Comparison of ENCODE assay signal across 5 cellular contexts in the genomic region with DNA sequence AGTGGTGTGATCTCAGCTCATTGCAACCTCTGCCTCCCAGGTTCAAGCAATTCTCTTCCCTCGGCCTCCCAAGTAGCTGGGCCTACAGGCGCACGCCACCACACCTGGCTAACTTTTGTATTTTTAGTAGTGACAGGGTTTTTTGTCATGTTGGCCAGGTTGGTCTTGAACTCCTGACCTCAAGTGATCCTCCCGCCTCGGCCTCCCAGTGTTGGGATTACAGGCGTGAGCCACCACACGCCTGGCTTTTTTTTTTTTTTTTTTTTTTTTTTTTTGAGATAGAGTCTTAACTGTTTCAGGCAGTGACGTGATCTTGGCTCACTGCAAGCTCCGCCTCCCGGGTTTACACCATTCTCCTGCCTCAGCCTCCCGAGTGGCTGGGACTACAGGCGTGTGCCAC. TPM values are rescaled to one million over a fixed set of nuclear protein-coding genes. Genes with fewer than 3 reads are reported as not detected.
A peak's percentile ranks its signal among the peaks of the same experiment; 100 is the strongest.
DNase-seq lines count a peak whose midpoint lies in the region; ATAC-seq, FAIRE-seq and TF ChIP-seq lines count a peak whose summit lies in the region.
"Not testable (repeated sequence)": the region's sequence is repeated elsewhere in the genome, so short reads cannot be mapped to it uniquely, and the experiment has no call there.
"Had no signal": no experiment of that assay in that cellular context is flagged by ENCODE, and none has a peak within 500 bp of the region (broad histone marks: within the 10 kb centered on the region; RNA-seq: fewer than 3 reads in every experiment).

No MANE protein-coding gene starts in this region.

- H3K36me3 ChIP-seq in Peyer's patch (peaks cover 0 to 19% (median 0%) of the 10 kb centered on the region in 3 donors), K562 (ENCODE audit: control insufficient read depth, insufficient read depth, low read length) (peaks cover 80% of the 10 kb centered on the region), HepG2 (replicated peaks in 1 of 2; ENCODE audit: control insufficient read depth in 1 of 2, insufficient read depth in 2 of 2, low read length in 2 of 2) (peaks cover 16 to 43% of the 10 kb centered on the region in 2 experiments; a peak in 4 of 5 replicates), trophoblast cell (ENCODE audit: control insufficient read depth in 1 of 2, insufficient read depth in 2 of 2, low read length in 2 of 2) (peaks cover 10 to 12% of the 10 kb centered on the region in 2 experiments)

- not testable (repeated sequence) for H2BK5ac ChIP-seq in trophoblast cell (ENCODE audit: low read depth, low read length, poor library complexity)

- TF ChIP-seq POLR2A in Peyer's patch (IDR thresholded peaks at IDR 0.05); K562 (conservative IDR thresholded peaks at IDR 0.05); HepG2 (IDR thresholded peaks at IDR 0.05; ENCODE audit: insufficient read depth in 1 of 2, low read depth in 2 of 2, low read length in 2 of 2): not testable (repeated sequence)

- H2AK5ac ChIP-seq in trophoblast cell (ENCODE audit: low read length): not testable (repeated sequence)

- POLR2A ChIA-PET in K562 (lab: Yijun Ruan, JAX): interaction anchor here (0.7 to 64.4 kb wide), 3 partner anchors 12 to 44 kb away, joined by 3 to 1556 read pairs (median 1556); partner anchors contain the start of genes AIFM3, CRKL and LZTR1
- POLR2A ChIA-PET in HepG2 (lab: Yijun Ruan, JAX): not testable (repeated sequence)

- TF ChIP-seq CTCF in Peyer's patch (IDR thresholded peaks at IDR 0.05); K562 (IDR thresholded peaks at IDR 0.05 in 2 of 3, conservative IDR thresholded peaks at IDR 0.05 in 1 of 3; ENCODE audit: insufficient read depth in 2 of 3, low read depth in 1 of 3, low read length in 3 of 3); HepG2 (CRISPR knock-in tag; IDR thresholded peaks at IDR 0.05): not testable (repeated sequence)

- H3K27ac ChIP-seq in Peyer's patch; K562 (ENCODE audit: extremely low read depth, low read depth, low read length); HepG2 (ENCODE audit: extremely low read length, insufficient read depth, low read length); trophoblast cell (ENCODE audit: low read depth, low read length): not testable (repeated sequence)

- H3K79me1 ChIP-seq in trophoblast cell (ENCODE audit: low read length): not testable (repeated sequence)

- not testable (repeated sequence) for TF ChIP-seq RAD21 in K562 (CRISPR knock-in tag; conservative IDR thresholded peaks at IDR 0.05 in 1 of 2, IDR thresholded peaks at IDR 0.05 in 1 of 2); HepG2 (CRISPR knock-in tag; IDR thresholded peaks at IDR 0.05)

- H3K9ac ChIP-seq in K562 (ENCODE audit: insufficient read depth in 1 of 2, low read depth in 2 of 2, low read length in 2 of 2); HepG2 (ENCODE audit: insufficient read depth, low read depth, low read length); trophoblast cell (ENCODE audit: low read length): not testable (repeated sequence)

- peaks cover 13% of the 10 kb centered on the region for H3K9me1 ChIP-seq in K562 (ENCODE audit: control insufficient read depth, insufficient read depth, low read length)

- TF ChIP-seq EP300 in K562 (IDR thresholded peaks at IDR 0.05; ENCODE audit: low read length); HepG2 (IDR thresholded peaks at IDR 0.05; ENCODE audit: low read depth in 2 of 2, low read length in 2 of 2); HepG2 (CRISPR knock-in tag; IDR thresholded peaks at IDR 0.05; ENCODE audit: borderline replicate concordance): not testable (repeated sequence)

- DNase-seq in Peyer's patch: peak in 2 of 3 donors; percentile 4 to 33
- DNase-seq in K562 (ENCODE audit: extremely low read depth in 1 of 4, low spot score in 3 of 4); HepG2 (ENCODE audit: low spot score); trophoblast cell: not testable (repeated sequence)

- in situ Hi-C loops in K562 (cut with MboI); HepG2 (cut with HindIII; ENCODE audit: extremely low pct_ligation_motif_present, low pct_unique_long_range_greater_than_20kb): not testable (repeated sequence)

- not testable (repeated sequence) for H3K27me3 ChIP-seq in Peyer's patch; K562 (ENCODE audit: control insufficient read depth in 2 of 2, insufficient read depth in 2 of 2, low read length in 2 of 2); HepG2 (ENCODE audit: control insufficient read depth in 1 of 2, insufficient read depth in 2 of 2, low read length in 2 of 2); trophoblast cell (ENCODE audit: insufficient read depth, low read length)

- H3K79me2 ChIP-seq in K562 (ENCODE audit: control insufficient read depth, insufficient read depth, low read length) (peaks cover 99% of the 10 kb centered on the region), HepG2 (ENCODE audit: insufficient read depth, low read length) (peaks cover 93% of the 10 kb centered on the region), trophoblast cell (ENCODE audit: control insufficient read depth, insufficient read depth, low read length, poor library complexity) (peaks cover 34% of the 10 kb centered on the region)

- H4K20me1 ChIP-seq in K562 (replicated peaks; ENCODE audit: control insufficient read depth, insufficient read depth, low read length) (peaks cover 74% of the 10 kb centered on the region), HepG2 (ENCODE audit: insufficient read depth, low read length) (peaks cover 92% of the 10 kb centered on the region)

- not testable (repeated sequence) for H2BK12ac ChIP-seq in trophoblast cell (ENCODE audit: low read length)

- H3K4me1 ChIP-seq in Peyer's patch (peaks cover 0 to 32% (median 2%) of the 10 kb centered on the region in 4 donors), K562 (replicated peaks in 1 of 2; ENCODE audit: control insufficient read depth in 2 of 2, insufficient read depth in 2 of 2, low read length in 2 of 2) (peaks cover 9 to 12% of the 10 kb centered on the region in 2 experiments; a peak in 4 of 5 replicates), HepG2 (ENCODE audit: insufficient read depth, low read length) (peaks cover 69% of the 10 kb centered on the region)
- H3K4me1 ChIP-seq in trophoblast cell (ENCODE audit: control insufficient read depth in 1 of 2, insufficient read depth in 2 of 2, low read length in 2 of 2): not testable (repeated sequence)

- not testable (repeated sequence) for H3K4me3 ChIP-seq in Peyer's patch; K562; HepG2 (replicated peaks in 1 of 3; ENCODE audit: insufficient read depth in 1 of 3, low read depth in 2 of 3, low read length in 3 of 3); trophoblast cell (ENCODE audit: low read depth, low read length)

- WGBS in K562 (ENCODE audit: insufficient coverage, low coverage, missing lambda C conversion rate): 90% methylated on average over 12 of the region's 12 CpGs
- 95% methylated on average over 12 of the region's 12 CpGs for WGBS in HepG2 (ENCODE audit: low lambda C conversion rate)
- WGBS in trophoblast cell (ENCODE audit: extremely low coverage, insufficient coverage, insufficient read length): no CpG with 5 or more reads among the region's 12 CpGs

- intact Hi-C loops in K562 (cut with micrococcal nuclease): loop anchor here (5.0 kb wide), 1 partner anchor 52 kb away; the partner anchor contains the start of gene LZTR1
- intact Hi-C loops in HepG2 (cut with micrococcal nuclease; ENCODE audit: unreplicated experiment): not testable (repeated sequence)

- not testable (repeated sequence) for ATAC-seq in K562, HepG2

- not testable (repeated sequence) for H2BK120ac ChIP-seq in trophoblast cell (ENCODE audit: insufficient read depth, low read length, poor library complexity)

- H3K18ac ChIP-seq in trophoblast cell (ENCODE audit: low read length): not testable (repeated sequence)

- BruUV-seq in K562 (replicated peaks; lab: Mats Ljungman, UMichigan); HepG2 (replicated peaks; lab: Mats Ljungman, UMichigan): not testable (repeated sequence)

- not testable (repeated sequence) for FAIRE-seq in K562 (lab: Jason Lieb, UNC); HepG2 (lab: Jason Lieb, UNC)

- not testable (repeated sequence) for H4K91ac ChIP-seq in trophoblast cell (ENCODE audit: low read depth, low read length)

- not testable (repeated sequence) for H3K9me3 ChIP-seq in Peyer's patch; K562 (replicated peaks; ENCODE audit: control insufficient read depth, insufficient read depth, low read depth, low read length); HepG2 (ENCODE audit: low read length); trophoblast cell (ENCODE audit: insufficient read depth, low read depth, low read length)

- H3K23ac ChIP-seq in trophoblast cell (ENCODE audit: low read length): not testable (repeated sequence)

- not testable (repeated sequence) for H3K4me2 ChIP-seq in K562 (ENCODE audit: insufficient read depth, low read length); HepG2 (ENCODE audit: low read depth, low read length); trophoblast cell (ENCODE audit: low read length)

- CTCF ChIA-PET in K562 (lab: Yijun Ruan, JAX; ENCODE audit: low intra/inter-chr PET ratio); HepG2 (lab: Yijun Ruan, JAX; ENCODE audit: low intra/inter-chr PET ratio, low total read pairs): not testable (repeated sequence)

- not testable (repeated sequence) for H4K8ac ChIP-seq in trophoblast cell (ENCODE audit: low read depth, low read length)

- H3K4ac ChIP-seq in trophoblast cell (ENCODE audit: low read depth, low read length): peak overlapping the region; percentile 9

- H4K12ac ChIP-seq in trophoblast cell (ENCODE audit: low read depth, low read length): not testable (repeated sequence)

- H3K14ac ChIP-seq in trophoblast cell (ENCODE audit: low read length): not testable (repeated sequence)

- not testable (repeated sequence) for H2AFZ ChIP-seq in K562 (ENCODE audit: low read depth, low read length); HepG2 (ENCODE audit: low read length); trophoblast cell (ENCODE audit: insufficient read depth, low read length, poor library complexity)

RNA-seq across cellular contexts. Expression of gene CRKL, which starts 13.2 kb away (rescaled TPM):
- total RNA-seq in Peyer's patch (10 to 100 TPM; 39.6 to 58.8 (median 58.2) TPM), K562 (2014; rRNA removed) (105 and 144 TPM in 2 replicates), K562 (2014; rRNA removed; fragmentation: Illumina TruSeq; extraction: Trizol) (138 and 141 TPM in 2 replicates), K562 (2015; rRNA removed; fragmentation: Illumina TruSeq; extraction: Trizol) (124 and 128 TPM in 2 replicates), K562 (2021) (263 and 267 TPM in 2 replicates), HepG2 (2016; rRNA removed; fragmentation: Illumina TruSeq; extraction: Trizol) (60.6 and 75.5 TPM in 2 replicates)
- 251 and 271 TPM in 2 replicates for total RNA-seq in K562 (2011; cell fraction: chromatin; rRNA removed; ENCODE audit: low replicate concordance)
- 179 and 190 TPM in 2 replicates for total RNA-seq in K562 (2011; cell fraction: nucleolus; rRNA removed)
- total RNA-seq in K562 (2011; cell fraction: nucleoplasm; rRNA removed): 236 and 257 TPM in 2 replicates
- polyA plus RNA-seq in K562 (2011; rRNA removed) (135 and 196 TPM in 2 replicates), K562 (2014; fragmentation: Illumina TruSeq; extraction: Trizol) (144 and 156 TPM in 2 replicates), K562 (2014; fragmentation: Nextera tagmentation; extraction: Ambion mirVana) (100 to 1,000 TPM; 100 to 105 TPM), K562 (2014; rRNA removed) (114 and 124 TPM in 2 replicates), HepG2 (2011; rRNA removed) (35.0 and 37.4 TPM in 2 replicates)
- 111 and 189 TPM in 2 replicates for polyA plus RNA-seq in K562 (2011; cell fraction: cytosol; rRNA removed)
- 90.3 and 116 TPM in 2 replicates for polyA plus RNA-seq in K562 (2011; cell fraction: nucleus; rRNA removed)
- polyA plus RNA-seq in K562 (2012): 90.4 and 122 TPM in 2 replicates
- polyA minus RNA-seq in K562 (2011; rRNA and poly(A)+ RNA removed): 219 and 267 TPM in 2 replicates
- 166 and 232 TPM in 2 replicates for polyA minus RNA-seq in K562 (2011; cell fraction: cytosol; rRNA and poly(A)+ RNA removed)
- 39.9 and 84.6 TPM in 2 replicates for polyA minus RNA-seq in K562 (2011; cell fraction: nucleus; rRNA and poly(A)+ RNA removed)
- 31.3 and 33.5 TPM in 2 replicates for total RNA-seq in HepG2 (2016; cell fraction: cytosol; rRNA removed; fragmentation: Illumina TruSeq; extraction: Trizol; ENCODE audit: low read depth)
- 61.8 and 67.5 TPM in 2 replicates for total RNA-seq in HepG2 (2016; cell fraction: insoluble cytoplasmic fraction; rRNA removed; fragmentation: Illumina TruSeq; extraction: Trizol)
- total RNA-seq in HepG2 (2016; cell fraction: membrane; rRNA removed; fragmentation: Illumina TruSeq; extraction: Trizol): 27.3 and 27.5 TPM in 2 replicates
- 33.6 and 40.5 TPM in 2 replicates for total RNA-seq in HepG2 (2016; cell fraction: nucleus; rRNA removed; fragmentation: Illumina TruSeq; extraction: Trizol)
- polyA plus RNA-seq in HepG2 (2011; cell fraction: cytosol; rRNA removed): 27.9 and 33.2 TPM in 2 replicates
- 28.4 and 33.0 TPM in 2 replicates for polyA plus RNA-seq in HepG2 (2011; cell fraction: nucleus; rRNA removed)
- polyA plus RNA-seq in HepG2 (2012): 35.2 and 35.3 TPM in 2 replicates
- 1.8 and 2.0 TPM in 2 replicates for polyA plus RNA-seq in HepG2 (2016; cell fraction: cytosol; fragmentation: Illumina TruSeq; extraction: Trizol; ENCODE audit: low read depth)
- 51.7 and 54.5 TPM in 2 replicates for polyA plus RNA-seq in HepG2 (2016; cell fraction: insoluble cytoplasmic fraction; fragmentation: Illumina TruSeq; extraction: Trizol; ENCODE audit: low read depth)
- polyA plus RNA-seq in HepG2 (2016; cell fraction: membrane; fragmentation: Illumina TruSeq; extraction: Trizol; ENCODE audit: low read depth): 8.2 and 8.3 TPM in 2 replicates
- polyA plus RNA-seq in HepG2 (2016; cell fraction: nucleus; fragmentation: Illumina TruSeq; extraction: Trizol; ENCODE audit: insufficient read depth, low read depth): 43.1 and 45.5 TPM in 2 replicates
- 24.4 and 79.1 TPM in 2 replicates for polyA minus RNA-seq in HepG2 (2011; rRNA and poly(A)+ RNA removed; ENCODE audit: low replicate concordance)
- polyA minus RNA-seq in HepG2 (2011; cell fraction: cytosol; rRNA and poly(A)+ RNA removed): 48.4 and 52.7 TPM in 2 replicates
- 20.6 and 30.0 TPM in 2 replicates for polyA minus RNA-seq in HepG2 (2011; cell fraction: nucleus; rRNA and poly(A)+ RNA removed)
- 43.3 and 44.5 TPM in 2 replicates for polyA plus RNA-seq in trophoblast cell (2013)

RNA-seq across cellular contexts. Expression of gene AIFM3, which starts 36.6 kb away (rescaled TPM):
- total RNA-seq in Peyer's patch (10 to 100 TPM in 3 of 4 donors, 1 to 10 TPM in 1; 9.5 to 21.9 (median 11.7) TPM), K562 (2014; rRNA removed) (0.14 TPM in 1 of 2 replicates, not detected in the other), K562 (2014; rRNA removed; fragmentation: Illumina TruSeq; extraction: Trizol) (0.10 TPM in 1 of 2 replicates, not detected in the other), K562 (2015; rRNA removed; fragmentation: Illumina TruSeq; extraction: Trizol) (0.07 TPM in 1 of 2 replicates, not detected in the other), K562 (2021) (0.20 and 0.56 TPM in 2 replicates), HepG2 (2016; rRNA removed; fragmentation: Illumina TruSeq; extraction: Trizol) (11.0 and 15.3 TPM in 2 replicates)
- 0.14 and 1.4 TPM in 2 replicates for total RNA-seq in K562 (2011; cell fraction: chromatin; rRNA removed; ENCODE audit: low replicate concordance)
- total RNA-seq in K562 (2011; cell fraction: nucleolus; rRNA removed): 0.33 and 1.2 TPM in 2 replicates
- total RNA-seq in K562 (2011; cell fraction: nucleoplasm; rRNA removed): 0.53 and 0.81 TPM in 2 replicates
- polyA plus RNA-seq in K562 (2011; rRNA removed) (0.04 and 0.08 TPM in 2 replicates), K562 (2014; fragmentation: Illumina TruSeq; extraction: Trizol) (0.06 TPM in 1 of 2 replicates, not detected in the other), K562 (2014; fragmentation: Nextera tagmentation; extraction: Ambion mirVana) (under 1 TPM; 0.03 to 0.06 TPM), K562 (2014; rRNA removed) (0.15 TPM in 1 of 2 replicates, not detected in the other), HepG2 (2011; rRNA removed) (9.0 and 12.0 TPM in 2 replicates)
- polyA plus RNA-seq in K562 (2011; cell fraction: cytosol; rRNA removed): 0.06 TPM in 1 of 2 replicates, not detected in the other
- 0.80 and 0.87 TPM in 2 replicates for polyA plus RNA-seq in K562 (2011; cell fraction: nucleus; rRNA removed)
- 0.27 and 0.50 TPM in 2 replicates for polyA plus RNA-seq in K562 (2012)
- polyA minus RNA-seq in K562 (2011; rRNA and poly(A)+ RNA removed): 0.06 TPM in 1 of 2 replicates, not detected in the other
- not detected in 2 replicates for polyA minus RNA-seq in K562 (2011; cell fraction: cytosol; rRNA and poly(A)+ RNA removed)
- polyA minus RNA-seq in K562 (2011; cell fraction: nucleus; rRNA and poly(A)+ RNA removed): 0.27 and 0.44 TPM in 2 replicates
- total RNA-seq in HepG2 (2016; cell fraction: cytosol; rRNA removed; fragmentation: Illumina TruSeq; extraction: Trizol; ENCODE audit: low read depth): 11.0 and 11.3 TPM in 2 replicates
- 8.7 and 17.7 TPM in 2 replicates for total RNA-seq in HepG2 (2016; cell fraction: insoluble cytoplasmic fraction; rRNA removed; fragmentation: Illumina TruSeq; extraction: Trizol)
- total RNA-seq in HepG2 (2016; cell fraction: membrane; rRNA removed; fragmentation: Illumina TruSeq; extraction: Trizol): 18.9 and 20.5 TPM in 2 replicates
- total RNA-seq in HepG2 (2016; cell fraction: nucleus; rRNA removed; fragmentation: Illumina TruSeq; extraction: Trizol): 17.3 and 19.2 TPM in 2 replicates
- polyA plus RNA-seq in HepG2 (2011; cell fraction: cytosol; rRNA removed): 9.9 and 12.9 TPM in 2 replicates
- polyA plus RNA-seq in HepG2 (2011; cell fraction: nucleus; rRNA removed): 124 and 135 TPM in 2 replicates
- polyA plus RNA-seq in HepG2 (2012): 9.3 and 10.2 TPM in 2 replicates
- 9.8 and 11.5 TPM in 2 replicates for polyA plus RNA-seq in HepG2 (2016; cell fraction: cytosol; fragmentation: Illumina TruSeq; extraction: Trizol; ENCODE audit: low read depth)
- polyA plus RNA-seq in HepG2 (2016; cell fraction: insoluble cytoplasmic fraction; fragmentation: Illumina TruSeq; extraction: Trizol; ENCODE audit: low read depth): 8.2 and 11.1 TPM in 2 replicates
- polyA plus RNA-seq in HepG2 (2016; cell fraction: membrane; fragmentation: Illumina TruSeq; extraction: Trizol; ENCODE audit: low read depth): 16.8 and 17.1 TPM in 2 replicates
- polyA plus RNA-seq in HepG2 (2016; cell fraction: nucleus; fragmentation: Illumina TruSeq; extraction: Trizol; ENCODE audit: insufficient read depth, low read depth): 45.0 and 47.7 TPM in 2 replicates
- polyA minus RNA-seq in HepG2 (2011; rRNA and poly(A)+ RNA removed; ENCODE audit: low replicate concordance): 0.07 and 13.9 TPM in 2 replicates
- 6.5 and 6.6 TPM in 2 replicates for polyA minus RNA-seq in HepG2 (2011; cell fraction: cytosol; rRNA and poly(A)+ RNA removed)
- 18.9 and 19.3 TPM in 2 replicates for polyA minus RNA-seq in HepG2 (2011; cell fraction: nucleus; rRNA and poly(A)+ RNA removed)
- 0.31 and 0.49 TPM in 2 replicates for polyA plus RNA-seq in trophoblast cell (2013)
- total RNA-seq: A673 had no signal

RNA-seq across cellular contexts. Expression of gene LZTR1, which starts 51.7 kb away (rescaled TPM):
- 100 to 1,000 TPM in 1 of 4 donors, 10 to 100 TPM in 3; 65.5 to 144 (median 88.5) TPM for total RNA-seq in Peyer's patch
- 338 and 754 TPM in 2 replicates for total RNA-seq in K562 (2011; cell fraction: chromatin; rRNA removed; ENCODE audit: low replicate concordance)
- total RNA-seq in K562 (2011; cell fraction: nucleolus; rRNA removed): 395 and 404 TPM in 2 replicates
- total RNA-seq in K562 (2011; cell fraction: nucleoplasm; rRNA removed): 258 and 287 TPM in 2 replicates
- 87.2 and 120 TPM in 2 replicates for total RNA-seq in K562 (2014; rRNA removed)
- 46.4 and 63.0 TPM in 2 replicates for total RNA-seq in K562 (2014; rRNA removed; fragmentation: Illumina TruSeq; extraction: Trizol)
- 51.3 and 53.2 TPM in 2 replicates for total RNA-seq in K562 (2015; rRNA removed; fragmentation: Illumina TruSeq; extraction: Trizol)
- 132 and 135 TPM in 2 replicates for total RNA-seq in K562 (2021)
- polyA plus RNA-seq in K562 (2011; rRNA removed): 63.0 and 88.5 TPM in 2 replicates
- 50.8 and 68.8 TPM in 2 replicates for polyA plus RNA-seq in K562 (2011; cell fraction: cytosol; rRNA removed)
- polyA plus RNA-seq in K562 (2011; cell fraction: nucleus; rRNA removed): 703 and 913 TPM in 2 replicates
- polyA plus RNA-seq in K562 (2012): 80.6 and 93.5 TPM in 2 replicates
- 74.3 and 89.8 TPM in 2 replicates for polyA plus RNA-seq in K562 (2014; fragmentation: Illumina TruSeq; extraction: Trizol)
- polyA plus RNA-seq in K562 (2014; fragmentation: Nextera tagmentation; extraction: Ambion mirVana): 1 to 10 TPM; 2.2 to 3.1 TPM
- polyA plus RNA-seq in K562 (2014; rRNA removed): 115 and 129 TPM in 2 replicates
- polyA minus RNA-seq in K562 (2011; rRNA and poly(A)+ RNA removed): 64.5 and 72.9 TPM in 2 replicates
- polyA minus RNA-seq in K562 (2011; cell fraction: cytosol; rRNA and poly(A)+ RNA removed): 41.9 and 49.7 TPM in 2 replicates
- 188 and 205 TPM in 2 replicates for polyA minus RNA-seq in K562 (2011; cell fraction: nucleus; rRNA and poly(A)+ RNA removed)
- total RNA-seq in HepG2 (2016; rRNA removed; fragmentation: Illumina TruSeq; extraction: Trizol): 12.0 and 22.4 TPM in 2 replicates
- 6.7 and 7.2 TPM in 2 replicates for total RNA-seq in HepG2 (2016; cell fraction: cytosol; rRNA removed; fragmentation: Illumina TruSeq; extraction: Trizol; ENCODE audit: low read depth)
- 11.0 and 24.0 TPM in 2 replicates for total RNA-seq in HepG2 (2016; cell fraction: insoluble cytoplasmic fraction; rRNA removed; fragmentation: Illumina TruSeq; extraction: Trizol)
- total RNA-seq in HepG2 (2016; cell fraction: membrane; rRNA removed; fragmentation: Illumina TruSeq; extraction: Trizol): 7.2 and 7.5 TPM in 2 replicates
- 24.0 and 31.5 TPM in 2 replicates for total RNA-seq in HepG2 (2016; cell fraction: nucleus; rRNA removed; fragmentation: Illumina TruSeq; extraction: Trizol)
- 21.8 and 36.0 TPM in 2 replicates for polyA plus RNA-seq in HepG2 (2011; rRNA removed)
- 7.8 and 11.5 TPM in 2 replicates for polyA plus RNA-seq in HepG2 (2011; cell fraction: cytosol; rRNA removed)
- polyA plus RNA-seq in HepG2 (2011; cell fraction: nucleus; rRNA removed): 218 and 255 TPM in 2 replicates
- polyA plus RNA-seq in HepG2 (2012): 16.0 and 20.8 TPM in 2 replicates
- 1.7 and 1.9 TPM in 2 replicates for polyA plus RNA-seq in HepG2 (2016; cell fraction: cytosol; fragmentation: Illumina TruSeq; extraction: Trizol; ENCODE audit: low read depth)
- polyA plus RNA-seq in HepG2 (2016; cell fraction: insoluble cytoplasmic fraction; fragmentation: Illumina TruSeq; extraction: Trizol; ENCODE audit: low read depth): 10.7 and 13.3 TPM in 2 replicates
- polyA plus RNA-seq in HepG2 (2016; cell fraction: membrane; fragmentation: Illumina TruSeq; extraction: Trizol; ENCODE audit: low read depth): 3.5 and 4.4 TPM in 2 replicates
- polyA plus RNA-seq in HepG2 (2016; cell fraction: nucleus; fragmentation: Illumina TruSeq; extraction: Trizol; ENCODE audit: insufficient read depth, low read depth): 85.8 and 92.2 TPM in 2 replicates
- 28.9 and 51.0 TPM in 2 replicates for polyA minus RNA-seq in HepG2 (2011; rRNA and poly(A)+ RNA removed; ENCODE audit: low replicate concordance)
- 12.1 and 13.7 TPM in 2 replicates for polyA minus RNA-seq in HepG2 (2011; cell fraction: cytosol; rRNA and poly(A)+ RNA removed)
- 71.7 and 79.9 TPM in 2 replicates for polyA minus RNA-seq in HepG2 (2011; cell fraction: nucleus; rRNA and poly(A)+ RNA removed)
- 17.9 and 19.9 TPM in 2 replicates for polyA plus RNA-seq in trophoblast cell (2013)

Comparison
In these comparisons a context has a peak if more than half of its experiments do, and no peak if none do; other contexts are left out.
1. RNA of gene AIFM3, which starts 36.6 kb away (total RNA-seq): 8.7 to 20.5 TPM in HepG2 and 9.5 to 21.9 TPM in Peyer's patch; 0.07 to 1.4 TPM in K562; every median in the first group is over 4 times any median in the second.